Comparison of ENCODE assay signal across 8 cellular contexts in the genomic region with DNA sequence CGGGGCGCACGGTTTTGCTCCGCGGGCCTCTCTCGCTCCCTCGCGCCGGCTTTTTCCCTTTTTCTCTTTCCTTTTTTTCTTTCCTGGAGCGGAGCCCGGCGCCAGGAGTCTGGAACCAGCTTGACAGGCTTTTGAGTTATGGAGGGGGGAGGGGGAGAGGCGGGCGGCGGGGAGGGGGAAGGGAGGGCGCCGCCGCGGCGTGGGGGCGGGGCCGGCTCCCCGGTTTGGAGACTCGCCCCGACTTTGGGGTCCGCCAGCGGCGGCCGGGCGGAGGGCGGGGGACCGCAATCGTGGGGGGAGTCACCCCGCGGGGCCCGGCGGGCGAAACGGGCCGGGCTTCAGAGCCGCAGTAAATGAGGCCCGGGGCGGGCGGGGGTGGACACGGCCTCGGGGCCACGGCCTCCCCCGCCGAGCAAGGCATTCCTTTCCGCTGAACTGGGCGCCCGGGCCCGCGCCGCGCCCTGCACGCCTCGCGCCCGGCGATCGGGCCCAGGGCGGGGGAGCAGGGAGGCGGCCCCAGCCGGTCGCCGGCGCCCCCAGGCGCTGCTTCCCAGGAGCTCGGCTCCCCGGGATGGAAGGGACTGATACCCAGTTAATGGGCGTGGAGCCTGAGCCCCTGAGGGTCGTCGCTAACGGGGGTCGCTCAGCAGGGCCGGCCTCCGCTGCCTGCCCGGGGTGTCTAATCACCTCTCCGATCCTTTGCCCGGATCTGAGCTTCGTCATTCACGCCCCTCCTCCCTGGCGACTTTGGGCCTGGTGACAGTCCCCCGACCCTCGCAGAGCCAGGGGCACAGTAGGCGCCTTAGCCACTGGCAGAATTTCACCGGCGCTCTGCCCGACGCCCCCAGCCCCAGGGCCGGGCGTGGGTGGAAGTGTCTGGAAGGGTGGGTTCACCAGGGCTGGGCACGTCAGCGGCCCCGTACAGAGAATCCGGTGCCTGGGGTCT.
A peak's percentile ranks its signal among the peaks of the same experiment; 100 is the strongest.
DNase-seq lines count a peak whose midpoint lies in the region; ATAC-seq, FAIRE-seq and TF ChIP-seq lines count a peak whose summit lies in the region.

No MANE protein-coding gene starts in this region.

- TF ChIP-seq CTCF in epithelial cell of esophagus (IDR thresholded peaks at IDR 0.05; ENCODE audit: insufficient read depth, low read depth, low read length, missing control alignments) = no peak

- H3K4me3 Mint-ChIP-seq in activated CD8-positive, alpha-beta T cell treated with anti-CD3 and anti-CD28 coated beads, Interleukin-2, amount 10 ng/mL, durations not matched to agents 7 days and 5 days = peak overlapping the region; percentile 62

- peak overlapping the region; percentile 75 for H2BK15ac ChIP-seq in mesendoderm (replicated peaks; ENCODE audit: low read depth)

- peak; percentile 30 for ATAC-seq in activated CD8-positive, alpha-beta T cell treated with anti-CD3 and anti-CD28 coated beads, Interleukin-2, amount 10 ng/mL, durations not matched to agents 7 days and 5 days
- no peak for ATAC-seq in GM19324 (IDR thresholded peaks at IDR 0.05; ENCODE audit: low FRiP score, unreplicated experiment)

- no peaks in the 10 kb centered on the region for H3K27me3 ChIP-seq in mesendoderm (ENCODE audit: insufficient read depth, low read length, poor library complexity)

- H3K27ac ChIP-seq in mesendoderm (ENCODE audit: low read depth, low read length) = peak overlapping the region; percentile 94

- no peak overlapping the region for H3K27ac Mint-ChIP-seq in activated CD8-positive, alpha-beta T cell treated with anti-CD3 and anti-CD28 coated beads, Interleukin-2, amount 10 ng/mL, durations not matched to agents 7 days and 5 days

- no peak overlapping the region for H2AK5ac ChIP-seq in mesendoderm (ENCODE audit: low read length)

- no peaks in the 10 kb centered on the region for H3K9me3 Mint-ChIP-seq in activated CD8-positive, alpha-beta T cell treated with anti-CD3 and anti-CD28 coated beads, Interleukin-2, amount 10 ng/mL, durations not matched to agents 7 days and 5 days (ENCODE audit: insufficient read depth)

- peak overlapping the region; percentile 43 for H3K4me3 ChIP-seq in epithelial cell of esophagus (ENCODE audit: low read length)
- H3K4me3 ChIP-seq in mesendoderm (ENCODE audit: low read length) = no peak overlapping the region

- no CpG with 5 or more reads among the region's 97 CpGs for WGBS in mesendoderm (ENCODE audit: extremely low coverage, insufficient coverage, low lambda C conversion rate)

- no peaks in the 10 kb centered on the region for H3K79me1 ChIP-seq in mesendoderm (ENCODE audit: low read length)

- H3K4me1 Mint-ChIP-seq in activated CD8-positive, alpha-beta T cell treated with anti-CD3 and anti-CD28 coated beads, Interleukin-2, amount 10 ng/mL, durations not matched to agents 7 days and 5 days (ENCODE audit: low read depth) = peaks cover 42% of the 10 kb centered on the region

- peak overlapping the region; percentile 83 for H3K9ac ChIP-seq in mesendoderm (ENCODE audit: low read length)

- peak overlapping the region; percentile 93 for H2BK5ac ChIP-seq in mesendoderm (ENCODE audit: low read length)

- H3K27me3 Mint-ChIP-seq in activated CD8-positive, alpha-beta T cell treated with anti-CD3 and anti-CD28 coated beads, Interleukin-2, amount 10 ng/mL, durations not matched to agents 7 days and 5 days (ENCODE audit: low read depth) = peaks cover 22% of the 10 kb centered on the region

- peaks cover 19% of the 10 kb centered on the region for H3K4me1 ChIP-seq in mesendoderm (ENCODE audit: control insufficient read depth, low read depth, low read length)

- peak overlapping the region; percentile 96 for H3K18ac ChIP-seq in mesendoderm (ENCODE audit: low read length)

- no peaks in the 10 kb centered on the region for H3K36me3 ChIP-seq in mesendoderm (ENCODE audit: control insufficient read depth, insufficient read depth, low read length)

- H4K5ac ChIP-seq in mesendoderm (ENCODE audit: low read length) = no peak overlapping the region

- peak overlapping the region; percentile 69 for H4K8ac ChIP-seq in mesendoderm (ENCODE audit: low read depth, low read length)

- peak overlapping the region; percentile 93 for H3K56ac ChIP-seq in mesendoderm (ENCODE audit: low read length)

- FAIRE-seq in GM19239 (lab: Jason Lieb, UNC) = no peak

- H3K4ac ChIP-seq in mesendoderm (ENCODE audit: low read depth, low read length) = peak overlapping the region; percentile 98

- POLR2A ChIA-PET in activated CD8-positive, alpha-beta T cell treated with anti-CD3 and anti-CD28 coated beads, Interleukin-2, amount 10 ng/mL, durations not matched to agents 7 days and 5 days (lab: Charles Lee) = interaction anchor here (1.0 to 3.4 kb wide), 5 partner anchors 18 to 343 kb away, joined by 3 to 13 read pairs (median 4); a partner anchor contains a TSS

- peak overlapping the region; percentile 97 for H2BK120ac ChIP-seq in mesendoderm (ENCODE audit: low read depth, low read length)

- H3K4me2 ChIP-seq in mesendoderm (ENCODE audit: low read length) = peak overlapping the region; percentile 50

- CTCF ChIA-PET in activated CD8-positive, alpha-beta T cell treated with anti-CD3 and anti-CD28 coated beads, Interleukin-2, amount 10 ng/mL, durations not matched to agents 7 days and 5 days (lab: Charles Lee) = interaction anchor here (1.0 to 1.1 kb wide), 2 partner anchors 129 to 142 kb away, joined by 3 to 4 read pairs; no protein-coding TSS in a partner anchor

- H3K36me3 Mint-ChIP-seq in activated CD8-positive, alpha-beta T cell treated with anti-CD3 and anti-CD28 coated beads, Interleukin-2, amount 10 ng/mL, durations not matched to agents 7 days and 5 days (ENCODE audit: low read depth) = no peaks in the 10 kb centered on the region

- DNase-seq in DMS53 treated with DMSO at 0.1 percent for 48 hours (lab: John Stamatoyannopoulos, UW; ENCODE audit: unreplicated experiment) = peak; percentile 78
- DNase-seq in NCI-H128 (lab: John Stamatoyannopoulos, UW; ENCODE audit: unreplicated experiment) = peak; percentile 75
- no peak for DNase-seq in activated CD8-positive, alpha-beta T cell treated with anti-CD3 and anti-CD28 coated beads, Interleukin-2, amount 10 ng/mL, durations not matched to agents 7 days and 5 days
- DNase-seq in epithelial cell of esophagus (ENCODE audit: low read depth) = peak; percentile 85
- peak; percentile 89 for DNase-seq in mesendoderm
- DNase-seq in stromal cell of bone marrow (ENCODE audit: low read depth) = peak; percentile 91
- no peak for DNase-seq in GM19239 (ENCODE audit: insufficient read length, low spot score)

- H3K79me2 ChIP-seq in mesendoderm (ENCODE audit: control insufficient read depth, insufficient read depth, low read length) = no peaks in the 10 kb centered on the region

- H3K23ac ChIP-seq in mesendoderm (ENCODE audit: low read length) = peak overlapping the region; percentile 80

Comparison
In these comparisons a context has a peak if more than half of its experiments do, and no peak if none do; other contexts are left out.
1. DNase-seq: peak in DMS53 treated with DMSO at 0.1 percent for 48 hours (single experiment), NCI-H128 (single experiment), epithelial cell of esophagus (single experiment), mesendoderm (single experiment) and stromal cell of bone marrow (single experiment); none in activated CD8-positive, alpha-beta T cell treated with anti-CD3 and anti-CD28 coated beads, Interleukin-2, amount 10 ng/mL, durations not matched to agents 7 days and 5 days (single experiment) and GM19239 (single experiment).